Comparison of ENCODE assay signal across 37 cellular contexts in the genomic region with DNA sequence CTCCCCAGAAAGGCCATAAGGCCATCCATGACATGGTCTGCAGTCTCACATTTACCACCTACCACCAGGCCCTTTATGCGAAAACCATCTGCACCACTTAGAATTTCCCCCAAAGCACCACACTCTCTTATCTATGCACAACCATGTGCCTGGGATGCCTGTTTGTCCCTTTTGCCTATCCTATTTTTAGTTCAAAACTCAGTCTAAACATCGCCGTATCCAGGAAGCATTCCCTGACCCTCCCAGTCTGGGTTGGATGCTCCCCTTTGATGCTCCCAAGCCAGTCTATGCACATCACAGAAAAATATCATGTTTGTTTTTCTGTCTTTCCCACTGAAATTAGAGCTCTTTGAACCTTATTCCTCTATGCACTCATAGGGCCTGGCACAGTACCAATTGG. TPM values are rescaled to one million over a fixed set of nuclear protein-coding genes. Genes with fewer than 3 reads are reported as not detected.
DNase-seq lines count a peak whose midpoint lies in the region; ATAC-seq and TF ChIP-seq lines count a peak whose summit lies in the region.
"Had no signal": no experiment of that assay in that cellular context is flagged by ENCODE, and none has a peak within 500 bp of the region (broad histone marks: within the 10 kb centered on the region; RNA-seq: fewer than 3 reads in every experiment).

No MANE protein-coding gene starts in this region.

- peaks cover 36% of the 10 kb centered on the region for H3K4me1 ChIP-seq in PC-3 (ENCODE audit: insufficient read depth, low read length)
- peaks cover 0 to 11% (median 6%) of the 10 kb centered on the region in 4 donors for H3K4me1 ChIP-seq in sigmoid colon

- H3K9me3 ChIP-seq in PC-3 (ENCODE audit: low read length): no peaks in the 10 kb centered on the region
- H3K9me3 ChIP-seq in sigmoid colon: no peaks in the 10 kb centered on the region
- H3K9me3 ChIP-seq: BLaER1 treated with 17β-estradiol and CSF1 and Interleukin-3, amounts not matched to agents 10 nM and 100 nM had no signal

- 81 to 88% methylated on average over 3 of the region's 3 CpGs for WGBS in sigmoid colon, 2 donors

- H3K4me3 ChIP-seq in PC-3 (ENCODE audit: low read length): no peak overlapping the region
- H3K4me3 ChIP-seq in sigmoid colon: no peak overlapping the region
- H3K4me3 ChIP-seq: BLaER1 treated with 17β-estradiol and CSF1 and Interleukin-3, amounts not matched to agents 10 nM and 100 nM; lung; neural progenitor cell had no signal

- H3K9me3 Mint-ChIP-seq in naive thymus-derived CD8-positive, alpha-beta T cell: no peaks in the 10 kb centered on the region
- H3K9me3 Mint-ChIP-seq: activated naive CD4-positive, alpha-beta T cell treated with anti-CD3 and anti-CD28 coated beads, Interleukin-2, amount 50 U/mL, for 72 hours; activated T-helper 17 cell treated with anti-CD3 and anti-CD28 coated beads, Interleukin-2, amount 50 U/mL, for 72 hours; HFFc6; neural progenitor cell had no signal

- BruUV-seq in PC-3 (replicated peaks; lab: Mats Ljungman, UMichigan): no TSS peak

- intact Hi-C loops in PC-3 (cut with micrococcal nuclease) (no loop called here), left cardiac atrium (cut with DNase I) (no loop called here), sigmoid colon (cut with DNase I) (no loop called here)

- no peaks in the 10 kb centered on the region for H3F3A ChIP-seq in PC-3 (ENCODE audit: low read length, unreplicated experiment)

- peaks cover 0 to 6% (median 3%) of the 10 kb centered on the region in 4 donors for H3K4me1 Mint-ChIP-seq in naive thymus-derived CD8-positive, alpha-beta T cell

- no peaks in the 10 kb centered on the region for H3K36me3 Mint-ChIP-seq in naive thymus-derived CD8-positive, alpha-beta T cell
- H3K36me3 Mint-ChIP-seq: activated naive CD4-positive, alpha-beta T cell treated with anti-CD3 and anti-CD28 coated beads, Interleukin-2, amount 50 U/mL, for 72 hours; neural progenitor cell had no signal

- POLR2A ChIA-PET in PC-3 (lab: Charles Lee; ENCODE audit: unreplicated experiment): no interaction called here
- POLR2A ChIA-PET in naive thymus-derived CD8-positive, alpha-beta T cell (lab: Charles Lee): no interaction called here

- H3K27ac ChIP-seq in PC-3 (ENCODE audit: low read length) (peak overlapping the region; percentile 56), sigmoid colon (no peak overlapping the region)
- H3K27ac ChIP-seq: BLaER1 treated with 17β-estradiol and CSF1 and Interleukin-3, amounts not matched to agents 10 nM and 100 nM; epithelial cell of prostate; HL-60; neural progenitor cell; parathyroid adenoma had no signal

- H3K79me2 ChIP-seq in PC-3 (ENCODE audit: low read length): no peaks in the 10 kb centered on the region
- H3K79me2 ChIP-seq: parathyroid adenoma had no signal

- TF ChIP-seq POLR2A in sigmoid colon (IDR thresholded peaks at IDR 0.05): no peak

- H3K27me3 Mint-ChIP-seq in naive thymus-derived CD8-positive, alpha-beta T cell: no peaks in the 10 kb centered on the region
- H3K27me3 Mint-ChIP-seq: activated T-helper 17 cell treated with anti-CD3 and anti-CD28 coated beads, Interleukin-2, amount 50 U/mL, for 72 hours had no signal

- peak overlapping the region; percentile 7; the same call in 1 of the 2 replicates for H3K4me2 ChIP-seq in PC-3 (ENCODE audit: low read length)
- H3K4me2 ChIP-seq: neural progenitor cell had no signal

- no peak for DNase-seq in PC-3
- peak; percentile 85 to 91 for DNase-seq in dermis microvascular lymphatic vessel endothelial cell (ENCODE audit: low read depth in 2 of 2)
- peak; percentile 40 for DNase-seq in left cardiac atrium
- DNase-seq in sigmoid colon: peak; percentile 25
- no peak for DNase-seq in AML-193 (lab: John Stamatoyannopoulos, UW)
- DNase-seq in naive thymus-derived CD8-positive, alpha-beta T cell: no peak
- no peak for DNase-seq in NCI-H2107 (lab: John Stamatoyannopoulos, UW)
- no peak for DNase-seq in UCSD-AML1 (lab: John Stamatoyannopoulos, UW; ENCODE audit: unreplicated experiment)
- DNase-seq: activated CD4-positive, alpha-beta T cell treated with anti-CD3 and anti-CD28 coated beads, Interleukin-2, amount 50 U/mL, for 4 hours; activated CD4-positive, CD25-positive, alpha-beta regulatory T cell; activated CD8-positive, alpha-beta memory T cell treated with anti-CD3 and anti-CD28 coated beads, Interleukin-2, amount 50 U/mL, for 48 hours; anterior cingulate cortex; DMS79 treated with DMSO at 0.1 percent for 48 hours; glutamatergic neuron; HFFc6; kidney; MV-4-11; NCI-H1436 treated with DMSO at 0.1 percent for 48 hours; NCI-H2171; NCI-H510A treated with DMSO at 0.1 percent for 48 hours; NK-92 treated with Interleukin-12 subunit alpha and Interleukin-12 subunit beta, amount 100 ng/mL, for 24 hours; SIG-M5; stimulated activated CD4-positive, alpha-beta T cell treated with anti-CD3 and anti-CD28 coated beads, Interleukin-4, amount 100 ng/mL, for 1 hour; SW 1271; T1000 had no signal

- peak overlapping the region in 2 of 10 donors; percentile 1 to 56 for H3K27ac Mint-ChIP-seq in naive thymus-derived CD8-positive, alpha-beta T cell
- H3K27ac Mint-ChIP-seq: activated naive CD4-positive, alpha-beta T cell treated with anti-CD3 and anti-CD28 coated beads, Interleukin-2, amount 50 U/mL, for 72 hours; activated T-helper 17 cell treated with anti-CD3 and anti-CD28 coated beads, Interleukin-2, amount 50 U/mL, for 72 hours; HFFc6; neural progenitor cell had no signal

- ATAC-seq in PC-3 (no peak), left cardiac atrium (peak; percentile 13 to 33)
- ATAC-seq in naive thymus-derived CD8-positive, alpha-beta T cell: no peak
- ATAC-seq: activated naive CD4-positive, alpha-beta T cell treated with anti-CD3 and anti-CD28 coated beads, Interleukin-2, amount 50 U/mL, for 72 hours; activated T-helper 17 cell treated with anti-CD3 and anti-CD28 coated beads, Interleukin-2, amount 50 U/mL, for 72 hours; Panc1 had no signal

- H3K27me3 ChIP-seq in PC-3 (ENCODE audit: low read length): no peaks in the 10 kb centered on the region
- H3K27me3 ChIP-seq in sigmoid colon: no peaks in the 10 kb centered on the region
- H3K27me3 ChIP-seq: BLaER1 treated with 17β-estradiol and CSF1 and Interleukin-3, amounts not matched to agents 10 nM and 100 nM had no signal

- no peaks in the 10 kb centered on the region for H3K36me3 ChIP-seq in PC-3 (ENCODE audit: low read depth, low read length)
- H3K36me3 ChIP-seq in sigmoid colon: no peaks in the 10 kb centered on the region
- H3K36me3 ChIP-seq: BLaER1 treated with 17β-estradiol and CSF1 and Interleukin-3, amounts not matched to agents 10 nM and 100 nM; neural progenitor cell had no signal

- no peak overlapping the region for H2AFZ ChIP-seq in PC-3 (ENCODE audit: low read length)
- H2AFZ ChIP-seq: neural progenitor cell, parathyroid adenoma had no signal

- TF ChIP-seq CTCF in PC-3 (conservative IDR thresholded peaks at IDR 0.05; ENCODE audit: low read depth, low read length) (no peak), sigmoid colon (IDR thresholded peaks at IDR 0.05) (no peak)

- TF ChIP-seq EP300 in sigmoid colon (IDR thresholded peaks at IDR 0.05): no peak

- H3K9ac ChIP-seq in PC-3 (ENCODE audit: low read length): peak overlapping the region; percentile 30; the same call in 1 of the 2 replicates
- H3K9ac ChIP-seq: BLaER1 treated with 17β-estradiol and CSF1 and Interleukin-3, amounts not matched to agents 10 nM and 100 nM; neural progenitor cell; parathyroid adenoma had no signal

- H3K4me3 Mint-ChIP-seq in naive thymus-derived CD8-positive, alpha-beta T cell: no peak overlapping the region
- H3K4me3 Mint-ChIP-seq: activated T-helper 17 cell treated with anti-CD3 and anti-CD28 coated beads, Interleukin-2, amount 50 U/mL, for 72 hours; HFFc6; neural progenitor cell had no signal

- CTCF ChIA-PET in PC-3 (lab: Charles Lee): no interaction called here

- no peaks in the 10 kb centered on the region for H4K20me1 ChIP-seq in PC-3 (ENCODE audit: low read length)
- H4K20me1 ChIP-seq: BLaER1 treated with 17β-estradiol and CSF1 and Interleukin-3, amounts not matched to agents 10 nM and 100 nM had no signal

- no peaks in the 10 kb centered on the region for H3K9me2 ChIP-seq in PC-3 (replicated peaks; ENCODE audit: low read length)

RNA-seq across cellular contexts. Expression of a gene that starts 6.6 kb away (rescaled TPM):
- total RNA-seq in PC-3 (2014; rRNA removed) (0.35 TPM in 1 of 2 replicates, not detected in the other), dermis microvascular lymphatic vessel endothelial cell (0.13 TPM in 2 replicates), left cardiac atrium (under 1 TPM; 0.44 to 0.65 TPM), sigmoid colon (not detected)
- polyA plus RNA-seq in sigmoid colon: not detected
- not detected for total RNA-seq in naive thymus-derived CD8-positive, alpha-beta T cell
- not detected for polyA plus RNA-seq in naive thymus-derived CD8-positive, alpha-beta T cell
- total RNA-seq: activated naive CD4-positive, alpha-beta T cell treated with anti-CD3 and anti-CD28 coated beads, Interleukin-2, amount 50 U/mL, for 72 hours; activated T-helper 17 cell treated with anti-CD3 and anti-CD28 coated beads, Interleukin-2, amount 50 U/mL, for 72 hours; bronchial epithelial cell; HFFc6; LHCN-M2 had no signal
- polyA plus RNA-seq: AG04450 had no signal

RNA-seq across cellular contexts. Expression of a gene that starts 14.5 kb away (rescaled TPM):
- total RNA-seq in PC-3 (2014; rRNA removed): 312 and 349 TPM in 2 replicates
- total RNA-seq in dermis microvascular lymphatic vessel endothelial cell: 18.6 and 53.7 TPM in 2 replicates
- total RNA-seq in left cardiac atrium: 1 to 10 TPM in 1 of 2 donors, under 1 TPM in 1; 0.34 to 1.4 TPM
- total RNA-seq in sigmoid colon: 1 to 10 TPM in 2 of 4 donors, under 1 TPM in 2; 0.66 to 3.4 (median 1.2) TPM
- polyA plus RNA-seq in sigmoid colon: 10 to 100 TPM; 11.4 to 65.7 (median 17.1) TPM
- under 1 TPM; 0.39 to 0.77 TPM for total RNA-seq in naive thymus-derived CD8-positive, alpha-beta T cell
- under 1 TPM in 1 of 3 donors, not detected in 2; 0.59 TPM for polyA plus RNA-seq in naive thymus-derived CD8-positive, alpha-beta T cell

RNA-seq across cellular contexts. Expression of a gene that starts 23.5 kb away (rescaled TPM):
- total RNA-seq in PC-3 (2014; rRNA removed): 89.5 and 128 TPM in 2 replicates
- 51.1 and 64.4 TPM in 2 replicates for total RNA-seq in dermis microvascular lymphatic vessel endothelial cell
- total RNA-seq in left cardiac atrium: 10 to 100 TPM; 35.9 to 49.4 TPM
- 10 to 100 TPM; 26.8 to 39.6 (median 29.5) TPM for total RNA-seq in sigmoid colon
- 100 to 1,000 TPM in 1 of 3 donors, 10 to 100 TPM in 2; 43.2 to 155 (median 63.6) TPM for polyA plus RNA-seq in sigmoid colon
- 10 to 100 TPM; 30.3 to 30.8 TPM for total RNA-seq in naive thymus-derived CD8-positive, alpha-beta T cell
- polyA plus RNA-seq in naive thymus-derived CD8-positive, alpha-beta T cell: 10 to 100 TPM; 39.8 to 49.4 (median 45.4) TPM

RNA-seq across cellular contexts. Expression of a gene that starts 43.5 kb away (rescaled TPM):
- total RNA-seq in PC-3 (2014; rRNA removed) (1.5 and 1.8 TPM in 2 replicates), dermis microvascular lymphatic vessel endothelial cell (667 and 1,206 TPM in 2 replicates), left cardiac atrium (10 to 100 TPM; 23.1 to 38.9 TPM), sigmoid colon (10 to 100 TPM in 3 of 4 donors, 1 to 10 TPM in 1; 8.8 to 33.8 (median 10.2) TPM)
- 1 to 10 TPM; 1.2 to 9.5 (median 1.8) TPM for polyA plus RNA-seq in sigmoid colon
- total RNA-seq in naive thymus-derived CD8-positive, alpha-beta T cell: not detected
- not detected for polyA plus RNA-seq in naive thymus-derived CD8-positive, alpha-beta T cell

RNA-seq across cellular contexts. Expression of a gene that starts 45.3 kb away (rescaled TPM):
- total RNA-seq in PC-3 (2014; rRNA removed): 35.5 and 41.8 TPM in 2 replicates
- 36.3 and 36.7 TPM in 2 replicates for total RNA-seq in dermis microvascular lymphatic vessel endothelial cell
- 10 to 100 TPM; 19.1 to 27.4 TPM for total RNA-seq in left cardiac atrium
- total RNA-seq in sigmoid colon: 10 to 100 TPM; 25.3 to 33.4 (median 29.6) TPM
- polyA plus RNA-seq in sigmoid colon: 10 to 100 TPM; 34.2 to 43.9 (median 36.6) TPM
- 10 to 100 TPM; 28.5 to 29.8 TPM for total RNA-seq in naive thymus-derived CD8-positive, alpha-beta T cell
- 10 to 100 TPM; 16.8 to 34.7 (median 30.6) TPM for polyA plus RNA-seq in naive thymus-derived CD8-positive, alpha-beta T cell

Comparison
In these comparisons a context has a peak if more than half of its experiments do, and no peak if none do; other contexts are left out.
1. ATAC-seq: peak in left cardiac atrium (2 of 2); none in PC-3 (single experiment) and naive thymus-derived CD8-positive, alpha-beta T cell (0 of 2).
2. DNase-seq: peak in dermis microvascular lymphatic vessel endothelial cell (2 of 2), left cardiac atrium (single experiment) and sigmoid colon (single experiment); none in PC-3 (single experiment), AML-193 (0 of 2), naive thymus-derived CD8-positive, alpha-beta T cell (0 of 10), NCI-H2107 (single experiment) and UCSD-AML1 (single experiment).